Comparison of ENCODE assay signal across 2 cellular contexts in genomic region chr2:26552641-26553040, GRCh38.
TF ChIP-seq lines count a peak whose summit lies in the region.

No MANE protein-coding gene starts in this region.

TF ChIP-seq in HepG2, 621 proteins besides CTCF, POLR2A, EP300 and RAD21 (continued from another document):
- TF ChIP-seq, protein P1, sequence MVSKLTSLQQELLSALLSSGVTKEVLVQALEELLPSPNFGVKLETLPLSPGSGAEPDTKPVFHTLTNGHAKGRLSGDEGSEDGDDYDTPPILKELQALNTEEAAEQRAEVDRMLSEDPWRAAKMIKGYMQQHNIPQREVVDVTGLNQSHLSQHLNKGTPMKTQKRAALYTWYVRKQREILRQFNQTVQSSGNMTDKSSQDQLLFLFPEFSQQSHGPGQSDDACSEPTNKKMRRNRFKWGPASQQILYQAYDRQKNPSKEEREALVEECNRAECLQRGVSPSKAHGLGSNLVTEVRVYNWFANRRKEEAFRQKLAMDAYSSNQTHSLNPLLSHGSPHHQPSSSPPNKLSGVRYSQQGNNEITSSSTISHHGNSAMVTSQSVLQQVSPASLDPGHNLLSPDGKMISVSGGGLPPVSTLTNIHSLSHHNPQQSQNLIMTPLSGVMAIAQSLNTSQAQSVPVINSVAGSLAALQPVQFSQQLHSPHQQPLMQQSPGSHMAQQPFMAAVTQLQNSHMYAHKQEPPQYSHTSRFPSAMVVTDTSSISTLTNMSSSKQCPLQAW (CRISPR knock-in tag; IDR thresholded peaks at IDR 0.05) = no peak
- TF ChIP-seq, protein P2, sequence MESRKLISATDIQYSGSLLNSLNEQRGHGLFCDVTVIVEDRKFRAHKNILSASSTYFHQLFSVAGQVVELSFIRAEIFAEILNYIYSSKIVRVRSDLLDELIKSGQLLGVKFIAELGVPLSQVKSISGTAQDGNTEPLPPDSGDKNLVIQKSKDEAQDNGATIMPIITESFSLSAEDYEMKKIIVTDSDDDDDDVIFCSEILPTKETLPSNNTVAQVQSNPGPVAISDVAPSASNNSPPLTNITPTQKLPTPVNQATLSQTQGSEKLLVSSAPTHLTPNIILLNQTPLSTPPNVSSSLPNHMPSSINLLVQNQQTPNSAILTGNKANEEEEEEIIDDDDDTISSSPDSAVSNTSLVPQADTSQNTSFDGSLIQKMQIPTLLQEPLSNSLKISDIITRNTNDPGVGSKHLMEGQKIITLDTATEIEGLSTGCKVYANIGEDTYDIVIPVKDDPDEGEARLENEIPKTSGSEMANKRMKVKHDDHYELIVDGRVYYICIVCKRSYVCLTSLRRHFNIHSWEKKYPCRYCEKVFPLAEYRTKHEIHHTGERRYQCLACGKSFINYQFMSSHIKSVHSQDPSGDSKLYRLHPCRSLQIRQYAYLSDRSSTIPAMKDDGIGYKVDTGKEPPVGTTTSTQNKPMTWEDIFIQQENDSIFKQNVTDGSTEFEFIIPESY (CRISPR knock-in tag; IDR thresholded peaks at IDR 0.05) = no peak
- no peak for TF ChIP-seq ZNF24 (IDR thresholded peaks at IDR 0.05)
- no peak for TF ChIP-seq ZNF292 (CRISPR knock-in tag; IDR thresholded peaks at IDR 0.05; ENCODE audit: borderline replicate concordance, low read depth)
- no peak for TF ChIP-seq HNRNPLL (IDR thresholded peaks at IDR 0.05; ENCODE audit: low read depth, low read length, poor library complexity, severe bottlenecking)
- no peak for TF ChIP-seq TFDP2 (CRISPR knock-in tag; IDR thresholded peaks at IDR 0.05)
- TF ChIP-seq NONO (IDR thresholded peaks at IDR 0.05) = no peak
- no peak for TF ChIP-seq NONO (CRISPR knock-in tag; conservative IDR thresholded peaks at IDR 0.05)
- TF ChIP-seq, protein P3, sequence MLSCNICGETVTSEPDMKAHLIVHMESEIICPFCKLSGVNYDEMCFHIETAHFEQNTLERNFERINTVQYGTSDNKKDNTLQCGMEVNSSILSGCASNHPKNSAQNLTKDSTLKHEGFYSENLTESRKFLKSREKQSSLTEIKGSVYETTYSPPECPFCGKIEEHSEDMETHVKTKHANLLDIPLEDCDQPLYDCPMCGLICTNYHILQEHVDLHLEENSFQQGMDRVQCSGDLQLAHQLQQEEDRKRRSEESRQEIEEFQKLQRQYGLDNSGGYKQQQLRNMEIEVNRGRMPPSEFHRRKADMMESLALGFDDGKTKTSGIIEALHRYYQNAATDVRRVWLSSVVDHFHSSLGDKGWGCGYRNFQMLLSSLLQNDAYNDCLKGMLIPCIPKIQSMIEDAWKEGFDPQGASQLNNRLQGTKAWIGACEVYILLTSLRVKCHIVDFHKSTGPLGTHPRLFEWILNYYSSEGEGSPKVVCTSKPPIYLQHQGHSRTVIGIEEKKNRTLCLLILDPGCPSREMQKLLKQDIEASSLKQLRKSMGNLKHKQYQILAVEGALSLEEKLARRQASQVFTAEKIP (CRISPR knock-in tag; IDR thresholded peaks at IDR 0.05; ENCODE audit: borderline replicate concordance) = no peak
- no peak for TF ChIP-seq ZNF800 (CRISPR knock-in tag; IDR thresholded peaks at IDR 0.05)
- TF ChIP-seq ZNF260 (CRISPR knock-in tag; IDR thresholded peaks at IDR 0.05; ENCODE audit: borderline replicate concordance, low read depth) = no peak

TF ChIP-seq in WTC11, 78 proteins besides CTCF, POLR2A, EP300 and RAD21 (continued from another document):
- TF ChIP-seq TEAD4 (CRISPR knock-in tag; IDR thresholded peaks at IDR 0.05) (no peak), ZNF396 (CRISPR knock-in tag; IDR thresholded peaks at IDR 0.05; ENCODE audit: borderline replicate concordance) (no peak), IRF1 (CRISPR knock-in tag; IDR thresholded peaks at IDR 0.05) (no peak), E2F5 (CRISPR knock-in tag; IDR thresholded peaks at IDR 0.05) (no peak), CDX4 (CRISPR knock-in tag; IDR thresholded peaks at IDR 0.05; ENCODE audit: borderline replicate concordance) (no peak), ZNF317 (CRISPR knock-in tag; IDR thresholded peaks at IDR 0.05; ENCODE audit: borderline replicate concordance, low read depth) (no peak), GRHL2 (CRISPR knock-in tag; IDR thresholded peaks at IDR 0.05; ENCODE audit: insufficient replicate concordance, severe bottlenecking) (no peak), ZBTB43 (CRISPR knock-in tag; IDR thresholded peaks at IDR 0.05) (no peak), PRRX2 (CRISPR knock-in tag; IDR thresholded peaks at IDR 0.05) (no peak), ETV6 (CRISPR knock-in tag; IDR thresholded peaks at IDR 0.05) (no peak), ZBTB21 (CRISPR knock-in tag; IDR thresholded peaks at IDR 0.05; ENCODE audit: borderline replicate concordance) (no peak), GTF2I (CRISPR knock-in tag; conservative IDR thresholded peaks at IDR 0.05) (no peak), SOX15 (CRISPR knock-in tag; IDR thresholded peaks at IDR 0.05) (no peak)
- TF ChIP-seq, protein P4, sequence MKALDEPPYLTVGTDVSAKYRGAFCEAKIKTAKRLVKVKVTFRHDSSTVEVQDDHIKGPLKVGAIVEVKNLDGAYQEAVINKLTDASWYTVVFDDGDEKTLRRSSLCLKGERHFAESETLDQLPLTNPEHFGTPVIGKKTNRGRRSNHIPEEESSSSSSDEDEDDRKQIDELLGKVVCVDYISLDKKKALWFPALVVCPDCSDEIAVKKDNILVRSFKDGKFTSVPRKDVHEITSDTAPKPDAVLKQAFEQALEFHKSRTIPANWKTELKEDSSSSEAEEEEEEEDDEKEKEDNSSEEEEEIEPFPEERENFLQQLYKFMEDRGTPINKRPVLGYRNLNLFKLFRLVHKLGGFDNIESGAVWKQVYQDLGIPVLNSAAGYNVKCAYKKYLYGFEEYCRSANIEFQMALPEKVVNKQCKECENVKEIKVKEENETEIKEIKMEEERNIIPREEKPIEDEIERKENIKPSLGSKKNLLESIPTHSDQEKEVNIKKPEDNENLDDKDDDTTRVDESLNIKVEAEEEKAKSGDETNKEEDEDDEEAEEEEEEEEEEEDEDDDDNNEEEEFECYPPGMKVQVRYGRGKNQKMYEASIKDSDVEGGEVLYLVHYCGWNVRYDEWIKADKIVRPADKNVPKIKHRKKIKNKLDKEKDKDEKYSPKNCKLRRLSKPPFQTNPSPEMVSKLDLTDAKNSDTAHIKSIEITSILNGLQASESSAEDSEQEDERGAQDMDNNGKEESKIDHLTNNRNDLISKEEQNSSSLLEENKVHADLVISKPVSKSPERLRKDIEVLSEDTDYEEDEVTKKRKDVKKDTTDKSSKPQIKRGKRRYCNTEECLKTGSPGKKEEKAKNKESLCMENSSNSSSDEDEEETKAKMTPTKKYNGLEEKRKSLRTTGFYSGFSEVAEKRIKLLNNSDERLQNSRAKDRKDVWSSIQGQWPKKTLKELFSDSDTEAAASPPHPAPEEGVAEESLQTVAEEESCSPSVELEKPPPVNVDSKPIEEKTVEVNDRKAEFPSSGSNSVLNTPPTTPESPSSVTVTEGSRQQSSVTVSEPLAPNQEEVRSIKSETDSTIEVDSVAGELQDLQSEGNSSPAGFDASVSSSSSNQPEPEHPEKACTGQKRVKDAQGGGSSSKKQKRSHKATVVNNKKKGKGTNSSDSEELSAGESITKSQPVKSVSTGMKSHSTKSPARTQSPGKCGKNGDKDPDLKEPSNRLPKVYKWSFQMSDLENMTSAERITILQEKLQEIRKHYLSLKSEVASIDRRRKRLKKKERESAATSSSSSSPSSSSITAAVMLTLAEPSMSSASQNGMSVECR (CRISPR knock-in tag; IDR thresholded peaks at IDR 0.05; ENCODE audit: borderline replicate concordance) = no peak
- TF ChIP-seq, protein P5, sequence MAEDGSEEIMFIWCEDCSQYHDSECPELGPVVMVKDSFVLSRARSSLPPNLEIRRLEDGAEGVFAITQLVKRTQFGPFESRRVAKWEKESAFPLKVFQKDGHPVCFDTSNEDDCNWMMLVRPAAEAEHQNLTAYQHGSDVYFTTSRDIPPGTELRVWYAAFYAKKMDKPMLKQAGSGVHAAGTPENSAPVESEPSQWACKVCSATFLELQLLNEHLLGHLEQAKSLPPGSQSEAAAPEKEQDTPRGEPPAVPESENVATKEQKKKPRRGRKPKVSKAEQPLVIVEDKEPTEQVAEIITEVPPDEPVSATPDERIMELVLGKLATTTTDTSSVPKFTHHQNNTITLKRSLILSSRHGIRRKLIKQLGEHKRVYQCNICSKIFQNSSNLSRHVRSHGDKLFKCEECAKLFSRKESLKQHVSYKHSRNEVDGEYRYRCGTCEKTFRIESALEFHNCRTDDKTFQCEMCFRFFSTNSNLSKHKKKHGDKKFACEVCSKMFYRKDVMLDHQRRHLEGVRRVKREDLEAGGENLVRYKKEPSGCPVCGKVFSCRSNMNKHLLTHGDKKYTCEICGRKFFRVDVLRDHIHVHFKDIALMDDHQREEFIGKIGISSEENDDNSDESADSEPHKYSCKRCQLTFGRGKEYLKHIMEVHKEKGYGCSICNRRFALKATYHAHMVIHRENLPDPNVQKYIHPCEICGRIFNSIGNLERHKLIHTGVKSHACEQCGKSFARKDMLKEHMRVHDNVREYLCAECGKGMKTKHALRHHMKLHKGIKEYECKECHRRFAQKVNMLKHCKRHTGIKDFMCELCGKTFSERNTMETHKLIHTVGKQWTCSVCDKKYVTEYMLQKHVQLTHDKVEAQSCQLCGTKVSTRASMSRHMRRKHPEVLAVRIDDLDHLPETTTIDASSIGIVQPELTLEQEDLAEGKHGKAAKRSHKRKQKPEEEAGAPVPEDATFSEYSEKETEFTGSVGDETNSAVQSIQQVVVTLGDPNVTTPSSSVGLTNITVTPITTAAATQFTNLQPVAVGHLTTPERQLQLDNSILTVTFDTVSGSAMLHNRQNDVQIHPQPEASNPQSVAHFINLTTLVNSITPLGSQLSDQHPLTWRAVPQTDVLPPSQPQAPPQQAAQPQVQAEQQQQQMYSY (CRISPR knock-in tag; IDR thresholded peaks at IDR 0.05) = no peak
